In genomic region chr6:39361657-39362486, GRCh38 we compare ENCODE assay signal across 8 cellular contexts. TPM values are rescaled to one million over a fixed set of nuclear protein-coding genes. Genes with fewer than 3 reads are reported as not detected.
DNase-seq lines count a peak whose midpoint lies in the region; ATAC-seq, FAIRE-seq and TF ChIP-seq lines count a peak whose summit lies in the region.

No MANE protein-coding gene starts in this region.

- peak; percentile 87 for DNase-seq in DMS53 (lab: John Stamatoyannopoulos, UW)
- peak; percentile 74 for DNase-seq in H4 (ENCODE audit: low spot score)
- DNase-seq in NCI-H146 (lab: John Stamatoyannopoulos, UW) = peak; percentile 89
- peak; percentile 41 for DNase-seq in T1000 (lab: John Stamatoyannopoulos, UW)
- peak; percentile 44 for DNase-seq in mammary epithelial cell
- no peak for DNase-seq in kidney
- peak; percentile 67 for DNase-seq in stimulated activated CD4-positive, alpha-beta T cell treated with anti-CD3 and anti-CD28 coated beads, Interleukin-15, amount 100 ng/mL, for 24 hours

- CTCF ChIA-PET in mammary epithelial cell (lab: Charles Lee; ENCODE audit: low non-redundant PET) = interaction anchor here (0.7 to 0.8 kb wide), 2 partner anchors 64 to 542 kb away, joined by 5 to 8 read pairs; no protein-coding TSS in a partner anchor

- H3K4me3 ChIP-seq in mammary epithelial cell (replicated peaks in 1 of 3; ENCODE audit: insufficient read depth in 1 of 3, low read depth in 2 of 3, low read length in 3 of 3) = no peak overlapping the region
- no peak overlapping the region for H3K4me3 ChIP-seq in kidney (ENCODE audit: low read length in 2 of 2)

- no peak overlapping the region for H3K27ac ChIP-seq in mammary epithelial cell (ENCODE audit: insufficient read depth, low read depth, low read length)
- no peak overlapping the region for H3K27ac ChIP-seq in kidney (ENCODE audit: low read depth in 2 of 2, low read length in 2 of 2)

- no peaks in the 10 kb centered on the region for H3K9me3 ChIP-seq in mammary epithelial cell (replicated peaks; ENCODE audit: insufficient read depth, low read length)
- H3K9me3 ChIP-seq in kidney (ENCODE audit: control insufficient read depth in 1 of 2, low read length in 2 of 2) = no peaks in the 10 kb centered on the region

- H3K9ac ChIP-seq in mammary epithelial cell (ENCODE audit: insufficient read depth, low read length) (no peak overlapping the region), kidney (ENCODE audit: low read length in 2 of 2) (peak overlapping the region in 1 of 2 donors; percentile 12)

- H3K4me1 ChIP-seq in mammary epithelial cell (ENCODE audit: insufficient read depth, low read length) = no peaks in the 10 kb centered on the region
- H3K4me1 ChIP-seq in kidney (ENCODE audit: control insufficient read depth in 1 of 2, insufficient read depth in 1 of 2, low read depth in 1 of 2, low read length in 2 of 2) = peaks cover 0 to 4% of the 10 kb centered on the region in 2 donors

- dilution Hi-C loops in mammary epithelial cell (cut with HindIII; ENCODE audit: low sequenced_read_pairs) = no loop called here

- FAIRE-seq in kidney (lab: Jason Lieb, UNC) = no peak

- no TSS peak for BruUV-seq in mammary epithelial cell (replicated peaks; lab: Mats Ljungman, UMichigan)

- H4K20me1 ChIP-seq in mammary epithelial cell (ENCODE audit: insufficient read depth, low read length) = no peaks in the 10 kb centered on the region

- H2AFZ ChIP-seq in mammary epithelial cell (ENCODE audit: low read depth, low read length) = peak overlapping the region; percentile 89

- no peak for ATAC-seq in HG02973 (IDR thresholded peaks at IDR 0.05; ENCODE audit: unreplicated experiment)

- WGBS in mammary epithelial cell (ENCODE audit: low coverage, missing lambda C conversion rate) = 28% methylated on average over 19 of the region's 21 CpGs

- H3K79me2 ChIP-seq in mammary epithelial cell (ENCODE audit: insufficient read depth, low read length) = no peaks in the 10 kb centered on the region

- intact Hi-C loops in mammary epithelial cell (cut with micrococcal nuclease) = loop anchor here (1.0 to 10.0 kb wide), 2 partner anchors 363 to 530 kb away; partner anchors contain the start of gene KIF6
- intact Hi-C loops in kidney (cut with DNase I) = no loop called here

- TF ChIP-seq CTCF in mammary epithelial cell (conservative IDR thresholded peaks at IDR 0.05 in 1 of 2, IDR thresholded peaks at IDR 0.05 in 1 of 2; ENCODE audit: extremely low read depth in 1 of 2, insufficient read depth in 1 of 2, low read depth in 1 of 2, low read length in 2 of 2) (peak; percentile 81 to 90), kidney (IDR thresholded peaks at IDR 0.05; ENCODE audit: borderline replicate concordance, extremely low read depth, insufficient read depth) (peak; percentile 63)

- H3K4me2 ChIP-seq in mammary epithelial cell (ENCODE audit: insufficient read depth, low read depth, low read length) = peak overlapping the region; percentile 50

- H3K36me3 ChIP-seq in mammary epithelial cell (ENCODE audit: insufficient read depth, low read length) = no peaks in the 10 kb centered on the region
- H3K36me3 ChIP-seq in kidney (ENCODE audit: control insufficient read depth in 1 of 2, insufficient read depth in 2 of 2, low read length in 2 of 2) = no peaks in the 10 kb centered on the region

- H3K27me3 ChIP-seq in mammary epithelial cell (ENCODE audit: insufficient read depth, low read length) = no peaks in the 10 kb centered on the region

- in situ Hi-C loops in mammary epithelial cell (cut with MboI; ENCODE audit: low sequenced_read_pairs in 2 of 2) = loop anchor here in 1 of 2 donors (25.0 kb wide), 1 partner anchor 950 kb away; no protein-coding TSS in a partner anchor

RNA-seq across cellular contexts. Expression of gene KCNK16, which starts 39.4 kb away (rescaled TPM):
- not detected in 2 replicates for total RNA-seq in H4 (2014; rRNA removed; shearing (Covaris generic))
- not detected for total RNA-seq in mammary epithelial cell
- not detected for polyA plus RNA-seq in mammary epithelial cell
- not detected for polyA minus RNA-seq in mammary epithelial cell
- total RNA-seq in kidney = not detected
- polyA plus RNA-seq in kidney (ENCODE audit: insufficient read depth, low read depth, low replicate concordance) = not detected

RNA-seq across cellular contexts. Expression of gene KCNK17, which starts 47.7 kb away (rescaled TPM):
- total RNA-seq in H4 (2014; rRNA removed; shearing (Covaris generic)) = not detected in 2 replicates
- total RNA-seq in mammary epithelial cell = 10 to 100 TPM in 1 of 2 donors, not detected in 1; 13.0 TPM
- polyA plus RNA-seq in mammary epithelial cell = not detected
- polyA minus RNA-seq in mammary epithelial cell = not detected
- total RNA-seq in kidney = 0.38 TPM
- not detected for polyA plus RNA-seq in kidney (ENCODE audit: insufficient read depth, low read depth, low replicate concordance)
